In the genomic region with DNA sequence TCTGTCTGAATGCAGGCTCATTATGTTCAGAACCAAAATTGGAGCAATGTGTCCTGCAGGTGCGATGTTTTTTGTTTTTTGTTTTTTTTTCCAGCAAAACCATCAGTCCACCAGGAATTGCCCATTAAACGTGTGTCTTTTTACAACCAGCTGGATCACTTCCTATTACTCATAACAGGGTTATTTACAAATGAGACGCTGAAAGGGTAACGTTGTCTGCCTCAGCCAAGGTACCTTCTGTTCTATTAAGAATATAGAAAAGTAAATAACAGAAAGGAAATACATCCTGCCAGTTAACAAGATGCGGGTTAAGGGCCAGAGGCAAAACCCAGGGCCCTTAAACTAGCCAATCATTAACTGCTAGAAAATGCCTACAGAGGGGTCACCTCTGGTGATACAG, we compare ENCODE assay signal across 13 cellular contexts.
A peak's percentile ranks its signal among the peaks of the same experiment; 100 is the strongest.
DNase-seq lines count a peak whose midpoint lies in the region; ATAC-seq, FAIRE-seq and TF ChIP-seq lines count a peak whose summit lies in the region.
"Had no signal": no experiment of that assay in that cellular context is flagged by ENCODE, and none has a peak within 500 bp of the region (broad histone marks: within the 10 kb centered on the region; RNA-seq: fewer than 3 reads in every experiment).

No MANE protein-coding gene starts in this region.

- no peaks in the 10 kb centered on the region for H3K9me3 ChIP-seq in Panc1 (ENCODE audit: control insufficient read depth, insufficient read depth, low read depth, low read length)
- H3K9me3 ChIP-seq: Caco-2, heart right ventricle had no signal

- H3K36me3 ChIP-seq in Panc1 (ENCODE audit: control insufficient read depth, insufficient read depth, low read length), result no peaks in the 10 kb centered on the region
- H3K36me3 ChIP-seq: heart right ventricle had no signal

- H3K27ac ChIP-seq in Panc1 (ENCODE audit: low read length), result no peak overlapping the region
- H3K27ac ChIP-seq: heart right ventricle had no signal

- no peaks in the 10 kb centered on the region for H3K4me1 Mint-ChIP-seq in Calu3 (ENCODE audit: low read depth, unreplicated experiment)

- no TSS peak for BruUV-seq in Panc1 (replicated peaks; lab: Mats Ljungman, UMichigan)
- BruUV-seq in Calu3 (replicated peaks; lab: Mats Ljungman, UMichigan), result no TSS peak

- POLR2A ChIA-PET in Panc1 (lab: Charles Lee), result no interaction called here

- no peak overlapping the region for H3K27ac Mint-ChIP-seq in Calu3 (ENCODE audit: unreplicated experiment)

- no peaks in the 10 kb centered on the region for H3K4me1 ChIP-seq in Panc1 (ENCODE audit: control insufficient read depth, insufficient read depth, low read length)
- H3K4me1 ChIP-seq: Caco-2 had no signal

- no peaks in the 10 kb centered on the region for H3K36me3 Mint-ChIP-seq in Calu3 (ENCODE audit: insufficient read depth, unreplicated experiment)

- in situ Hi-C loops in Panc1 (cut with HindIII; ENCODE audit: low pct_unique_long_range_greater_than_20kb, low sequenced_read_pairs), result no loop called here

- intact Hi-C loops in Panc1 (cut with micrococcal nuclease; ENCODE audit: unreplicated experiment) (no loop called here), sciatic nerve (cut with DNase I) (no loop called here), Calu3 (cut with micrococcal nuclease; ENCODE audit: unreplicated experiment) (no loop called here)

- CTCF ChIA-PET in Panc1 (lab: Charles Lee) (interaction anchor here (0.8 kb wide), 1 partner anchor 761 kb away, joined by 4 read pairs; no protein-coding TSS in a partner anchor), Calu3 (lab: Charles Lee) (no interaction called here)

- ATAC-seq in Panc1 (peak; percentile 51; the same call in 1 of the 2 replicates), sciatic nerve (peak; percentile 66)
- ATAC-seq: heart right ventricle had no signal

- no peak overlapping the region for H3K4me3 ChIP-seq in Panc1 (ENCODE audit: low read depth in 2 of 2, low read length in 2 of 2)
- H3K4me3 ChIP-seq: heart right ventricle had no signal

- no peak for FAIRE-seq in HTR-8/SVneo (lab: Jason Lieb, UNC)

- no peaks in the 10 kb centered on the region for H3K9me3 Mint-ChIP-seq in Calu3 (ENCODE audit: low read depth, unreplicated experiment)

- no peak for TF ChIP-seq CTCF in Panc1 (IDR thresholded peaks at IDR 0.05)
- TF ChIP-seq CTCF in Calu3 (IDR thresholded peaks at IDR 0.05; ENCODE audit: unreplicated experiment), result no peak

- no peak overlapping the region for H3K4me3 Mint-ChIP-seq in Calu3 (ENCODE audit: low read depth, unreplicated experiment)

- H3K27me3 Mint-ChIP-seq in Calu3 (ENCODE audit: unreplicated experiment), result no peaks in the 10 kb centered on the region

- no peaks in the 10 kb centered on the region for H3K27me3 ChIP-seq in Panc1 (ENCODE audit: control insufficient read depth, insufficient read depth, low read length)
- H3K27me3 ChIP-seq: heart right ventricle had no signal

- DNase-seq in HCEC 1CT (peak; percentile 86), Panc1 (ENCODE audit: low read depth, low spot score) (no peak), fibroblast of gingiva (ENCODE audit: low read depth) (peak; percentile 14), sciatic nerve (ENCODE audit: low spot score) (no peak), HTR-8/SVneo (ENCODE audit: insufficient read length, low spot score) (no peak), UCSD-AML1 (lab: John Stamatoyannopoulos, UW; ENCODE audit: unreplicated experiment) (no peak), Calu3 (no peak)
- DNase-seq: activated CD4-positive, alpha-beta T cell treated with anti-CD3 and anti-CD28 coated beads for 4 hours; anterior cingulate cortex; Caco-2; effector CD8-positive, alpha-beta T cell; heart right ventricle; nucleus accumbens had no signal

Comparison
In these comparisons a context has a peak if more than half of its experiments do, and no peak if none do; other contexts are left out.
1. DNase-seq: peak in HCEC 1CT (single experiment) and fibroblast of gingiva (single experiment); none in Panc1 (single experiment), sciatic nerve (single experiment), HTR-8/SVneo (single experiment), UCSD-AML1 (single experiment) and Calu3 (single experiment).